In the genomic region with DNA sequence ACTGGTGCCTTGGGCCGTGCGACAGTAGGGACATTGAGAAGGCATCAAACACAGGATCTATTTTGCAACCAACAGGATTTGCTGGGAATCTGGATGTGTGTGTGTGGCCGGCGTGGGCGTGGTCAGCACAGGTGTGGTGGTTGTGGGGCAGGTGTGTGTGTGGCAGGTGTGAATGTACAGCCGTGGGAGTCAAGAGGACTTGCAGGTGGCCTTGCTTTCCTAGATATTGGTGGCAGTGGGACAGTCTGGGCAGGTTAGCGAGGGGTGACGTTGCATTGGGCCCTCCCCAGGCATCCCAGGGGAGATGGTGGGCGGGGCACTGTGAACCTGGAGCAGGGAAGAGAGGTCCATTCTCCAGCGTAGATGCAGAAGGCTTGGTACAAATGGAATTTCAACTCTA, we compare ENCODE assay signal across 18 cellular contexts. TPM values are rescaled to one million over a fixed set of nuclear protein-coding genes. Genes with fewer than 3 reads are reported as not detected.
"Had no signal": no experiment of that assay in that cellular context is flagged by ENCODE, and none has a peak within 500 bp of the region (broad histone marks: within the 10 kb centered on the region; RNA-seq: fewer than 3 reads in every experiment).

No MANE protein-coding gene starts in this region.

- H3K4me3 Mint-ChIP-seq: activated CD4-positive, alpha-beta T cell treated with anti-CD3 and anti-CD28 coated beads, Interleukin-2, amount 10 ng/mL, durations not matched to agents 7 days and 5 days; activated T-helper 17 cell treated with anti-CD3 and anti-CD28 coated beads, Interleukin-2, amount 50 U/mL, for 72 hours; brain; nephron progenitor cell had no signal

- FAIRE-seq: TTC549 had no signal

- H3K9me3 ChIP-seq: thyroid gland had no signal

- DNase-seq: activated CD4-positive, alpha-beta T cell treated with anti-CD3 and anti-CD28 coated beads, Interleukin-2, amount 10 ng/mL, durations not matched to agents 7 days and 5 days; activated CD4-positive, CD25-positive, alpha-beta regulatory T cell; activated CD8-positive, alpha-beta memory T cell treated with anti-CD3 and anti-CD28 coated beads for 24 hours; activated T-cell treated with anti-CD3 and anti-CD28 coated beads for 4 hours; amygdala; cerebellar nuclear complex; dermis blood vessel endothelial cell; left colon; nephron progenitor cell; stimulated activated CD4-positive, alpha-beta T cell treated with anti-CD3 and anti-CD28 coated beads, Interleukin-15, amount 100 ng/mL, for 24 hours; stimulated activated CD4-positive, alpha-beta T cell treated with anti-CD3 and anti-CD28 coated beads, Interleukin-4, amount 100 ng/mL, for 24 hours; T-helper 17 cell; thyroid gland had no signal

- H3K27ac Mint-ChIP-seq: activated CD4-positive, alpha-beta T cell treated with anti-CD3 and anti-CD28 coated beads, Interleukin-2, amount 10 ng/mL, durations not matched to agents 7 days and 5 days; activated naive CD4-positive, alpha-beta T cell treated with anti-CD3 and anti-CD28 coated beads, Interleukin-2, amount 50 U/mL, for 72 hours; activated T-helper 17 cell treated with anti-CD3 and anti-CD28 coated beads, Interleukin-2, amount 50 U/mL, for 72 hours; brain; nephron progenitor cell; T-helper 17 cell had no signal

- H3K4me1 Mint-ChIP-seq: activated T-helper 17 cell treated with anti-CD3 and anti-CD28 coated beads, Interleukin-2, amount 50 U/mL, for 72 hours had no signal

- H3K27me3 ChIP-seq: thyroid gland had no signal

- H3K36me3 Mint-ChIP-seq: activated naive CD4-positive, alpha-beta T cell treated with anti-CD3 and anti-CD28 coated beads, Interleukin-2, amount 50 U/mL, for 72 hours; brain had no signal

- H3K36me3 ChIP-seq: thyroid gland had no signal

- ATAC-seq: activated naive CD4-positive, alpha-beta T cell treated with anti-CD3 and anti-CD28 coated beads, Interleukin-2, amount 50 U/mL, for 72 hours; activated T-helper 17 cell treated with anti-CD3 and anti-CD28 coated beads, Interleukin-2, amount 50 U/mL, for 72 hours; left colon; T-helper 17 cell had no signal

- H3K4me3 ChIP-seq: thyroid gland had no signal

- H3K9me3 Mint-ChIP-seq: activated CD4-positive, alpha-beta T cell treated with anti-CD3 and anti-CD28 coated beads, Interleukin-2, amount 10 ng/mL, durations not matched to agents 7 days and 5 days; activated naive CD4-positive, alpha-beta T cell treated with anti-CD3 and anti-CD28 coated beads, Interleukin-2, amount 50 U/mL, for 72 hours; activated T-helper 17 cell treated with anti-CD3 and anti-CD28 coated beads, Interleukin-2, amount 50 U/mL, for 72 hours; nephron progenitor cell had no signal

- H3K27ac ChIP-seq: thyroid gland had no signal

RNA-seq across cellular contexts. Expression of a gene that starts 32.6 kb away (rescaled TPM):
- total RNA-seq: activated CD4-positive, alpha-beta T cell treated with anti-CD3 and anti-CD28 coated beads, Interleukin-2, amount 10 ng/mL, durations not matched to agents 7 days and 5 days; activated naive CD4-positive, alpha-beta T cell treated with anti-CD3 and anti-CD28 coated beads, Interleukin-2, amount 50 U/mL, for 72 hours; activated T-helper 17 cell treated with anti-CD3 and anti-CD28 coated beads, Interleukin-2, amount 50 U/mL, for 72 hours; dermis blood vessel endothelial cell; osteocyte; T-helper 17 cell; thyroid gland had no signal
